ENCODE assay signal across 9 cellular contexts in the genomic region with DNA sequence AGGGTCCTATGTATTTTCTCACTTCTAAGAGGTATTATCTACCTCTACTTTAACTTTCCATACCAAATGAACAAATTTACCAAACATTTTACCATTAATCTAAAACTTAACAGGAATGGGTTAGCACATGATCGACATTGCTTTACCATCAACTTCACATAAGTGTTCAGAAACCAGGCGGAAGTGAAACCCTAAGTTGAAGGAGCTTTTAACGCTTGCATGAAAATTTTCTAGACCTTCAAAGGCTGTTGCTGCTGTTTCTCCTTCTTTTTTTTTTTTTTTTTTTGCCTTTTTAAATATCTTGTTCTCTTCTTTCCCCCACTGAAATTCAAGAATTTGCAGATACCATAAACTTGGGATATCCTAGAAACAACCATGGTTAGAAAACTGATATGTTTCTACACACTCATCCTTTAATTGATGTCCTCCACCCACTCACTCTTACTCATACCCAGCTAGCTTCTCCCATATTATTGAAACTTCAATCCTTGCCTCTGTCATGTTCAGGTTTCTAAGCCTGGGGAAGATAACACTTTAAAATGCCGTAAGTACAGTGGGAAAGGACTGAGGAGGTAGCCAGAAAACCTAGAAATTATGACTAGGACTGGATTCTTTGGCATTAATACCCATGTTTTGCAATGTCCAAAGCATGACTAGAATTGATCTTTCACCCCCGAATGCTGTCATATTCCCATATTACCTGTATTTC. TPM values are rescaled to one million over a fixed set of nuclear protein-coding genes. Genes with fewer than 3 reads are reported as not detected.
DNase-seq lines count a peak whose midpoint lies in the region; ATAC-seq and TF ChIP-seq lines count a peak whose summit lies in the region.
"Had no signal": no experiment of that assay in that cellular context is flagged by ENCODE, and none has a peak within 500 bp of the region (broad histone marks: within the 10 kb centered on the region; RNA-seq: fewer than 3 reads in every experiment).

No MANE protein-coding gene starts in this region.

- DNase-seq in EH (ENCODE audit: low read depth) (peak; percentile 48), Karpas-422 (peak; percentile 91), epithelial cell of prostate (ENCODE audit: low read depth, low spot score) (peak; percentile 34), testis (no peak), KBM-7 (no peak), type B pancreatic cell (ENCODE audit: extremely low spot score, unreplicated experiment) (no peak), SK-N-SH (no peak)

- CTCF ChIA-PET in SK-N-SH (lab: Yijun Ruan, JAX): no interaction called here

- intact Hi-C loops in testis (cut with DNase I; ENCODE audit: low total_unique reads): no loop called here

- peak; percentile 76 for ATAC-seq in GM21367 (IDR thresholded peaks at IDR 0.05; ENCODE audit: unreplicated experiment)
- ATAC-seq: SK-N-SH treated with all-trans-retinoic acid at 6 μM for 48 hours had no signal

- peaks cover 89% of the 10 kb centered on the region for H3K79me2 ChIP-seq in Karpas-422 (ENCODE audit: low read length)
- peaks cover 47% of the 10 kb centered on the region; the same call in 1 of the 2 replicates for H3K79me2 ChIP-seq in SK-N-SH (ENCODE audit: insufficient read depth)

- no peak for TF ChIP-seq RAD21 in SK-N-SH (IDR thresholded peaks at IDR 0.05; ENCODE audit: low read length)

- no peaks in the 10 kb centered on the region for H3K4me1 Mint-ChIP-seq in type B pancreatic cell (ENCODE audit: unreplicated experiment)

- peak overlapping the region; percentile 51 for H3K9ac ChIP-seq in Karpas-422 (ENCODE audit: low read length)
- H3K9ac ChIP-seq in SK-N-SH: no peak overlapping the region

- H3K4me3 ChIP-seq in Karpas-422 (ENCODE audit: low read length) (peak overlapping the region; percentile 26), testis (no peak overlapping the region), SK-N-SH (ENCODE audit: low read depth in 2 of 2, low read length in 1 of 2) (no peak overlapping the region)

- POLR2A ChIA-PET in SK-N-SH (lab: Yijun Ruan, JAX): no interaction called here

- H3K4me2 ChIP-seq in Karpas-422 (ENCODE audit: low read depth, low read length, poor library complexity, severe bottlenecking) (peak overlapping the region; percentile 65), SK-N-SH (no peak overlapping the region)

- TF ChIP-seq CTCF in testis (IDR thresholded peaks at IDR 0.05): no peak
- no peak for TF ChIP-seq CTCF in type B pancreatic cell (conservative IDR thresholded peaks at IDR 0.05)
- no peak for TF ChIP-seq CTCF in SK-N-SH (IDR thresholded peaks at IDR 0.05)

- H4K20me1 ChIP-seq in Karpas-422 (ENCODE audit: insufficient read depth, low read depth, low read length) (no peaks in the 10 kb centered on the region), SK-N-SH (ENCODE audit: insufficient read depth) (0 out of 2 replicates have a peak, but pooled peaks cover 4% of the 10 kb centered on the region)

- H3F3A ChIP-seq in SK-N-SH (replicated peaks; ENCODE audit: insufficient read depth): no peaks in the 10 kb centered on the region

- H3K9me3 Mint-ChIP-seq in type B pancreatic cell: no peaks in the 10 kb centered on the region

- TF ChIP-seq POLR2A in testis (IDR thresholded peaks at IDR 0.05): no peak

- peak overlapping the region; percentile 85 for H3K27ac ChIP-seq in Karpas-422 (ENCODE audit: low read length)
- peak overlapping the region; percentile 37 for H3K27ac ChIP-seq in epithelial cell of prostate
- no peak overlapping the region for H3K27ac ChIP-seq in testis
- no peak overlapping the region for H3K27ac ChIP-seq in SK-N-SH (ENCODE audit: low read depth in 2 of 2, low read length in 1 of 2)

- H3K27me3 Mint-ChIP-seq in type B pancreatic cell: no peaks in the 10 kb centered on the region

- peak overlapping the region; percentile 73 for H2AFZ ChIP-seq in Karpas-422 (ENCODE audit: low read length)
- no peak overlapping the region for H2AFZ ChIP-seq in SK-N-SH (ENCODE audit: low read depth)

- in situ Hi-C loops in KBM-7 (cut with MboI; ENCODE audit: low pct_unique_long_range_greater_than_20kb, low sequenced_read_pairs): no loop called here

- H3K9me3 ChIP-seq in Karpas-422 (ENCODE audit: low read length) (no peaks in the 10 kb centered on the region), testis (no peaks in the 10 kb centered on the region), SK-N-SH (no peaks in the 10 kb centered on the region)

- H3K27me3 ChIP-seq in Karpas-422 (ENCODE audit: low read length) (no peaks in the 10 kb centered on the region), testis (no peaks in the 10 kb centered on the region), SK-N-SH (ENCODE audit: insufficient read depth) (no peaks in the 10 kb centered on the region)

- TF ChIP-seq EP300 in SK-N-SH (IDR thresholded peaks at IDR 0.05; ENCODE audit: borderline replicate concordance in 1 of 2, low read depth in 1 of 2, low read length in 1 of 2): no peak

- H3K9me2 ChIP-seq in Karpas-422 (replicated peaks; ENCODE audit: insufficient read depth, low read length) (no peaks in the 10 kb centered on the region), SK-N-SH (no peaks in the 10 kb centered on the region)

- H3K4me1 ChIP-seq in Karpas-422 (ENCODE audit: low read length) (peaks cover 49% of the 10 kb centered on the region), testis (no peaks in the 10 kb centered on the region), SK-N-SH (ENCODE audit: control insufficient read depth in 1 of 2, insufficient read depth in 2 of 2, low read depth in 1 of 2, low read length in 1 of 2) (no peaks in the 10 kb centered on the region)

- no peak overlapping the region for H3K4me3 Mint-ChIP-seq in type B pancreatic cell

- no peaks in the 10 kb centered on the region for H3K36me3 Mint-ChIP-seq in type B pancreatic cell

- H3K27ac Mint-ChIP-seq in type B pancreatic cell: no peak overlapping the region

- H3K36me3 ChIP-seq in Karpas-422 (ENCODE audit: insufficient read depth, low read length) (no peaks in the 10 kb centered on the region), testis (ENCODE audit: low read depth, missing control alignments) (no peaks in the 10 kb centered on the region), SK-N-SH (replicated peaks in 1 of 2; ENCODE audit: control insufficient read depth in 1 of 2, insufficient read depth in 2 of 2, low read length in 1 of 2) (no peaks in the 10 kb centered on the region)

- 92 to 93% methylated on average over 5 of the region's 5 CpGs for WGBS in testis, 2 donors
- WGBS in SK-N-SH (ENCODE audit: low lambda C conversion rate): 94% methylated on average over 5 of the region's 5 CpGs

TF ChIP-seq in SK-N-SH, 30 proteins besides CTCF, POLR2A, EP300 and RAD21 (continues in another document):
- TF ChIP-seq FOSL2 (IDR thresholded peaks at IDR 0.05; ENCODE audit: borderline replicate concordance, low read depth): no peak
- no peak for TF ChIP-seq FOXM1 (IDR thresholded peaks at IDR 0.05; ENCODE audit: low read depth)
- TF ChIP-seq CHD2 (IDR thresholded peaks at IDR 0.05; ENCODE audit: low read length, partially characterized antibody): no peak
- TF ChIP-seq FOXJ3 (CRISPR knock-in tag; IDR thresholded peaks at IDR 0.05): no peak
- no peak for TF ChIP-seq RXRA (IDR thresholded peaks at IDR 0.05; ENCODE audit: borderline replicate concordance, low read depth)
- TF ChIP-seq, protein P1, sequence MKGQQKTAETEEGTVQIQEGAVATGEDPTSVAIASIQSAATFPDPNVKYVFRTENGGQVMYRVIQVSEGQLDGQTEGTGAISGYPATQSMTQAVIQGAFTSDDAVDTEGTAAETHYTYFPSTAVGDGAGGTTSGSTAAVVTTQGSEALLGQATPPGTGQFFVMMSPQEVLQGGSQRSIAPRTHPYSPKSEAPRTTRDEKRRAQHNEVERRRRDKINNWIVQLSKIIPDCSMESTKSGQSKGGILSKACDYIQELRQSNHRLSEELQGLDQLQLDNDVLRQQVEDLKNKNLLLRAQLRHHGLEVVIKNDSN (IDR thresholded peaks at IDR 0.05; ENCODE audit: borderline replicate concordance, low read depth): no peak
- TF ChIP-seq GATA2 (CRISPR knock-in tag; IDR thresholded peaks at IDR 0.05): no peak
- no peak for TF ChIP-seq MEF2A (IDR thresholded peaks at IDR 0.05; ENCODE audit: borderline replicate concordance, low read depth)
- TF ChIP-seq, protein P2, sequence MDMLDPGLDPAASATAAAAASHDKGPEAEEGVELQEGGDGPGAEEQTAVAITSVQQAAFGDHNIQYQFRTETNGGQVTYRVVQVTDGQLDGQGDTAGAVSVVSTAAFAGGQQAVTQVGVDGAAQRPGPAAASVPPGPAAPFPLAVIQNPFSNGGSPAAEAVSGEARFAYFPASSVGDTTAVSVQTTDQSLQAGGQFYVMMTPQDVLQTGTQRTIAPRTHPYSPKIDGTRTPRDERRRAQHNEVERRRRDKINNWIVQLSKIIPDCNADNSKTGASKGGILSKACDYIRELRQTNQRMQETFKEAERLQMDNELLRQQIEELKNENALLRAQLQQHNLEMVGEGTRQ (IDR thresholded peaks at IDR 0.05; ENCODE audit: borderline replicate concordance, low read depth, low read length): no peak
- TF ChIP-seq NRF1 (IDR thresholded peaks at IDR 0.05; ENCODE audit: low read depth, low read length): no peak

RNA-seq across cellular contexts. Expression of a gene that starts 24.7 kb away (rescaled TPM):
- total RNA-seq in Karpas-422 (2014; rRNA removed; shearing (Covaris generic); ENCODE audit: low replicate concordance): 34.8 and 50.1 TPM in 2 replicates
- 10 to 100 TPM; 24.3 to 35.5 TPM for total RNA-seq in testis
- 11.7 TPM for polyA plus RNA-seq in testis (ENCODE audit: insufficient read depth, low read depth, low replicate concordance)
- total RNA-seq in type B pancreatic cell (ENCODE audit: low replicate concordance): 20.9 and 21.2 TPM in 2 replicates
- polyA plus RNA-seq in SK-N-SH (2012; rRNA removed): 11.0 and 12.1 TPM in 2 replicates
- polyA plus RNA-seq in SK-N-SH (2012; cell fraction: cytosol; rRNA removed): 11.0 and 12.7 TPM in 2 replicates
- 11.3 and 16.1 TPM in 2 replicates for polyA plus RNA-seq in SK-N-SH (2012; cell fraction: nucleus; rRNA removed)

Comparison
In these comparisons a context has a peak if more than half of its experiments do, and no peak if none do; other contexts are left out.
1. DNase-seq: peak in EH (single experiment), Karpas-422 (single experiment) and epithelial cell of prostate (single experiment); none in testis (single experiment), KBM-7 (single experiment), type B pancreatic cell (single experiment) and SK-N-SH (single experiment).
2. H3K27ac ChIP-seq: peak in Karpas-422 (single experiment) and epithelial cell of prostate (single experiment); none in testis (0 of 2) and SK-N-SH (0 of 2).